ENCODE assay signal across 27 cellular contexts in the genomic region with DNA sequence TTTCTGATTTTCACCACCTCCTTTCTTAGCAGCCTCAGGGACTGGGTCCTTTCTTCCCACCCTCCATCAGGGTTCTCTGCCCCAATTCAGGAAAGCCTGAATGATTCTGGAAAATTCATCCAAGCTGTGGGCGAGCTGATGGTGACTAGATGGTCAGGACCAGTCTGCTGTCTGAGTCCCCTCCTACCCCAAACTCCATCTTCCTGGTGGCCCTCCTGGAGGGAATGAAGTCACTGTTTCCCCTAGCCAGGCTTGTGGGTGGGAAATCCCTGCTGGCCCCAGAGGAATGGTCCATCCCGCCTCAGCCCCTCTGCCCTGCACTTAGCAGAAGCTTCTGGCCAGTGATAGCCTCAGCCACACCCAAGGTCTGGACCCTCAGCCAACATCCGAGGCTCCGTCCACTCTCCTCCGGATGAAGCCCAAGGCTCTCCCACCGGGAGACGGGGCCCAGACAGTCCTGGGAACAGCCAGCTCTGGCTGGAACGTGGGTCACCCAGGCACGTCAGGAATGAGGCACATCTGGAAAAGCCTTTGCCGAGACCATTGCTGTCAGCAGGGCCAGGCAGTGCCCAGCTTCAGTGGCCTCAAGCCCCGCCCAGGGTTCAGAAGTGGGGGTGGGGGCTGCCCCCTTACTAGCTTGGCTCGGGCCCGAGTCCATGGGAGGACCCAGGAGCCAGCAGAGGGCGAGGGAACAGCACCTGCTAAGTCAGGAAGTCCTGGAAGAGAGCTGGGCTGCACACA. TPM values are rescaled to one million over a fixed set of nuclear protein-coding genes. Genes with fewer than 3 reads are reported as not detected.
A peak's percentile ranks its signal among the peaks of the same experiment; 100 is the strongest.
DNase-seq lines count a peak whose midpoint lies in the region; ATAC-seq, FAIRE-seq and TF ChIP-seq lines count a peak whose summit lies in the region.
"Had no signal": no experiment of that assay in that cellular context is flagged by ENCODE, and none has a peak within 500 bp of the region (broad histone marks: within the 10 kb centered on the region; RNA-seq: fewer than 3 reads in every experiment).

No MANE protein-coding gene starts in this region.

- no peaks in the 10 kb centered on the region for H3K27me3 Mint-ChIP-seq in natural killer cell treated with Interleukin-12 subunit alpha and Interleukin-12 subunit beta and Interleukin-15 and Interleukin-18, amount 100 ng/mL, for 72 hours
- no peaks in the 10 kb centered on the region for H3K27me3 Mint-ChIP-seq in activated naive CD4-positive, alpha-beta T cell treated with anti-CD3 and anti-CD28 coated beads for 36 hours (ENCODE audit: low read depth)
- H3K27me3 Mint-ChIP-seq: activated naive CD8-positive, alpha-beta T cell treated with anti-CD3 and anti-CD28 coated beads, Interleukin-2, amount 50 U/mL, for 24 hours; activated T-helper 17 cell treated with anti-CD3 and anti-CD28 coated beads, Interleukin-2, amount 50 U/mL, for 72 hours; stimulated activated naive CD8-positive, alpha-beta T cell treated with anti-CD3 and anti-CD28 coated beads, Interleukin-15, amount 100 ng/mL, for 72 hours had no signal

- ATAC-seq in heart left ventricle: peak in 3 of 4 donors; percentile 3 to 26 (median 23)
- ATAC-seq in Right ventricle myocardium inferior: no peak
- ATAC-seq in gastroesophageal sphincter: peak; percentile 12
- ATAC-seq in pancreas: peak in 3 of 4 donors; percentile 7 to 19 (median 14)
- ATAC-seq in natural killer cell treated with Interleukin-12 subunit alpha and Interleukin-12 subunit beta and Interleukin-15 and Interleukin-18, amount 100 ng/mL, for 72 hours: no peak
- ATAC-seq in GM21723 (IDR thresholded peaks at IDR 0.05; ENCODE audit: unreplicated experiment): no peak
- ATAC-seq: activated T-helper 17 cell treated with anti-CD3 and anti-CD28 coated beads, Interleukin-2, amount 50 U/mL, for 72 hours; K562; left lobe of liver; stimulated activated naive CD8-positive, alpha-beta T cell treated with anti-CD3 and anti-CD28 coated beads, Interleukin-15, amount 100 ng/mL, for 72 hours had no signal

- H3K27ac ChIP-seq in heart left ventricle (peak overlapping the region in 11 of 12 donors; percentile 27 to 72 (median 64)), gastroesophageal sphincter (peak overlapping the region; percentile 2 to 91 (median 86)), pancreas (peak overlapping the region in 2 of 4 donors; percentile 22 to 32), vagina (peak overlapping the region; percentile 40)
- H3K27ac ChIP-seq: A549, C4-2B, cardiac muscle cell, dorsolateral prefrontal cortex, epithelial cell of prostate had no signal

- H3K9me3 ChIP-seq in heart left ventricle (no peaks in the 10 kb centered on the region), gastroesophageal sphincter (no peaks in the 10 kb centered on the region), pancreas (no peaks in the 10 kb centered on the region), vagina (no peaks in the 10 kb centered on the region)
- H3K9me3 ChIP-seq: A549 had no signal

- peak in 2 of 5 donors; percentile 53 to 57 for DNase-seq in heart left ventricle
- no peak for DNase-seq in Right ventricle myocardium inferior (ENCODE audit: missing footprints)
- DNase-seq in pancreas: peak in 4 of 6 donors; percentile 38 to 76 (median 61)
- no peak for DNase-seq in vagina (ENCODE audit: extremely low spot score in 2 of 2)
- DNase-seq in natural killer cell treated with Interleukin-12 subunit alpha and Interleukin-12 subunit beta and Interleukin-15 and Interleukin-18, amount 100 ng/mL, for 72 hours (ENCODE audit: low spot score): no peak
- no peak for DNase-seq in activated naive CD4-positive, alpha-beta T cell treated with anti-CD3 and anti-CD28 coated beads for 36 hours
- DNase-seq: activated CD4-positive, CD25-positive, alpha-beta regulatory T cell treated with anti-CD3 and anti-CD28 coated beads, Interleukin-2, amount 50 U/mL, for 72 hours; activated naive CD8-positive, alpha-beta T cell treated with anti-CD3 and anti-CD28 coated beads, Interleukin-2, amount 50 U/mL, for 24 hours; DMS79 treated with DMSO at 0.1 percent for 48 hours; dorsolateral prefrontal cortex; NCI-H2029; NCI-H446 treated with DMSO at 0.1 percent for 48 hours; NK-92 treated with Interleukin-12 subunit alpha and Interleukin-12 subunit beta, amount 100 ng/mL, for 24 hours; occipital lobe; RPMI8226; stimulated activated CD4-positive, alpha-beta T cell treated with anti-CD3 and anti-CD28 coated beads, Interleukin-4, amount 100 ng/mL, for 1 hour; stimulated activated naive CD8-positive, alpha-beta T cell treated with anti-CD3 and anti-CD28 coated beads, Interleukin-15, amount 100 ng/mL, for 72 hours had no signal

- no peaks in the 10 kb centered on the region for H3K9me3 Mint-ChIP-seq in natural killer cell treated with Interleukin-12 subunit alpha and Interleukin-12 subunit beta and Interleukin-15 and Interleukin-18, amount 100 ng/mL, for 72 hours
- H3K9me3 Mint-ChIP-seq in activated naive CD4-positive, alpha-beta T cell treated with anti-CD3 and anti-CD28 coated beads for 36 hours: no peaks in the 10 kb centered on the region
- H3K9me3 Mint-ChIP-seq: activated naive CD8-positive, alpha-beta T cell treated with anti-CD3 and anti-CD28 coated beads, Interleukin-2, amount 50 U/mL, for 24 hours; activated T-helper 17 cell treated with anti-CD3 and anti-CD28 coated beads, Interleukin-2, amount 50 U/mL, for 72 hours; stimulated activated naive CD8-positive, alpha-beta T cell treated with anti-CD3 and anti-CD28 coated beads, Interleukin-15, amount 100 ng/mL, for 72 hours had no signal

- no peaks in the 10 kb centered on the region for H3K36me3 Mint-ChIP-seq in natural killer cell treated with Interleukin-12 subunit alpha and Interleukin-12 subunit beta and Interleukin-15 and Interleukin-18, amount 100 ng/mL, for 72 hours
- H3K36me3 Mint-ChIP-seq in activated naive CD4-positive, alpha-beta T cell treated with anti-CD3 and anti-CD28 coated beads for 36 hours (ENCODE audit: low read depth): no peaks in the 10 kb centered on the region

- WGBS in heart left ventricle, 4 donors: 33 to 40% (median 36%) methylated on average over 3 to 14 of the region's 14 CpGs
- WGBS in gastroesophageal sphincter (ENCODE audit: low coverage in 1 of 2), 2 donors: 60 to 80% methylated on average over 1 to 2 of the region's 14 CpGs
- 26 to 31% methylated on average over 14 of the region's 14 CpGs for WGBS in pancreas, 2 donors

- FAIRE-seq in pancreas (lab: Jason Lieb, UNC): no peak
- FAIRE-seq: A549, K562 had no signal

- TF ChIP-seq EP300 in gastroesophageal sphincter (IDR thresholded peaks at IDR 0.05): no peak

- TF ChIP-seq CTCF in heart left ventricle (IDR thresholded peaks at IDR 0.05): no peak
- no peak for TF ChIP-seq CTCF in gastroesophageal sphincter (IDR thresholded peaks at IDR 0.05)
- no peak for TF ChIP-seq CTCF in pancreas (IDR thresholded peaks at IDR 0.05)
- TF ChIP-seq CTCF in vagina (IDR thresholded peaks at IDR 0.05): no peak

- H3K4me3 Mint-ChIP-seq in natural killer cell treated with Interleukin-12 subunit alpha and Interleukin-12 subunit beta and Interleukin-15 and Interleukin-18, amount 100 ng/mL, for 72 hours: no peak overlapping the region
- H3K4me3 Mint-ChIP-seq in activated naive CD4-positive, alpha-beta T cell treated with anti-CD3 and anti-CD28 coated beads for 36 hours: no peak overlapping the region
- H3K4me3 Mint-ChIP-seq: activated naive CD8-positive, alpha-beta T cell treated with anti-CD3 and anti-CD28 coated beads, Interleukin-2, amount 50 U/mL, for 24 hours; activated T-helper 17 cell treated with anti-CD3 and anti-CD28 coated beads, Interleukin-2, amount 50 U/mL, for 72 hours; stimulated activated naive CD8-positive, alpha-beta T cell treated with anti-CD3 and anti-CD28 coated beads, Interleukin-15, amount 100 ng/mL, for 72 hours had no signal

- H3K4me3 ChIP-seq in heart left ventricle: no peak overlapping the region
- no peak overlapping the region for H3K4me3 ChIP-seq in gastroesophageal sphincter
- peak overlapping the region in 2 of 4 donors; percentile 1 to 47 for H3K4me3 ChIP-seq in pancreas
- no peak overlapping the region for H3K4me3 ChIP-seq in vagina
- H3K4me3 ChIP-seq: A549, cardiac muscle cell, dorsolateral prefrontal cortex, K562 had no signal

- no peaks in the 10 kb centered on the region for H3K4me1 Mint-ChIP-seq in natural killer cell treated with Interleukin-12 subunit alpha and Interleukin-12 subunit beta and Interleukin-15 and Interleukin-18, amount 100 ng/mL, for 72 hours (ENCODE audit: low read depth in 2 of 2)
- no peaks in the 10 kb centered on the region for H3K4me1 Mint-ChIP-seq in activated naive CD4-positive, alpha-beta T cell treated with anti-CD3 and anti-CD28 coated beads for 36 hours (ENCODE audit: low read depth)
- H3K4me1 Mint-ChIP-seq: activated naive CD8-positive, alpha-beta T cell treated with anti-CD3 and anti-CD28 coated beads, Interleukin-2, amount 50 U/mL, for 24 hours; activated T-helper 17 cell treated with anti-CD3 and anti-CD28 coated beads, Interleukin-2, amount 50 U/mL, for 72 hours; stimulated activated naive CD8-positive, alpha-beta T cell treated with anti-CD3 and anti-CD28 coated beads, Interleukin-15, amount 100 ng/mL, for 72 hours had no signal

- H3K4me1 ChIP-seq in heart left ventricle (peaks cover 9 to 82% (median 68%) of the 10 kb centered on the region in 12 donors), gastroesophageal sphincter (peaks cover 0 to 96% (median 60%) of the 10 kb centered on the region in 3 donors), pancreas (peaks cover 15 to 46% (median 31%) of the 10 kb centered on the region in 3 donors), vagina (peaks cover 52% of the 10 kb centered on the region)

- no peaks in the 10 kb centered on the region for H3K36me3 ChIP-seq in heart left ventricle
- H3K36me3 ChIP-seq in gastroesophageal sphincter: no peaks in the 10 kb centered on the region
- no peaks in the 10 kb centered on the region for H3K36me3 ChIP-seq in pancreas
- no peaks in the 10 kb centered on the region for H3K36me3 ChIP-seq in vagina
- H3K36me3 ChIP-seq: cardiac muscle cell had no signal

- no peak for TF ChIP-seq POLR2A in heart left ventricle (IDR thresholded peaks at IDR 0.05)
- no peak for TF ChIP-seq POLR2A in gastroesophageal sphincter (IDR thresholded peaks at IDR 0.05)
- TF ChIP-seq POLR2A in vagina (IDR thresholded peaks at IDR 0.05): no peak

- CTCF ChIA-PET in activated naive CD4-positive, alpha-beta T cell treated with anti-CD3 and anti-CD28 coated beads for 36 hours (lab: Charles Lee): no interaction called here

- no peaks in the 10 kb centered on the region for H3K27me3 ChIP-seq in heart left ventricle
- no peaks in the 10 kb centered on the region for H3K27me3 ChIP-seq in gastroesophageal sphincter
- H3K27me3 ChIP-seq in pancreas: no peaks in the 10 kb centered on the region
- no peaks in the 10 kb centered on the region for H3K27me3 ChIP-seq in vagina
- H3K27me3 ChIP-seq: cardiac muscle cell, dorsolateral prefrontal cortex had no signal

- intact Hi-C loops in heart left ventricle (cut with DNase I) (loop anchor here in 2 of 10 donors (5.0 kb wide), 2 partner anchors 35 to 90 kb away; no protein-coding TSS in a partner anchor), Right ventricle myocardium inferior (cut with DNase I) (loop anchor here (5.0 kb wide), 1 partner anchor 35 kb away; no protein-coding TSS in a partner anchor), pancreas (cut with DNase I) (no loop called here), vagina (cut with DNase I) (no loop called here)
- intact Hi-C loops in activated naive CD4-positive, alpha-beta T cell treated with anti-CD3 and anti-CD28 coated beads for 36 hours (cut with micrococcal nuclease): no loop called here

- no peak overlapping the region for H3K27ac Mint-ChIP-seq in natural killer cell treated with Interleukin-12 subunit alpha and Interleukin-12 subunit beta and Interleukin-15 and Interleukin-18, amount 100 ng/mL, for 72 hours
- no peak overlapping the region for H3K27ac Mint-ChIP-seq in activated naive CD4-positive, alpha-beta T cell treated with anti-CD3 and anti-CD28 coated beads for 36 hours
- H3K27ac Mint-ChIP-seq: activated naive CD8-positive, alpha-beta T cell treated with anti-CD3 and anti-CD28 coated beads, Interleukin-2, amount 50 U/mL, for 24 hours; activated T-helper 17 cell treated with anti-CD3 and anti-CD28 coated beads, Interleukin-2, amount 50 U/mL, for 72 hours had no signal

RNA-seq across cellular contexts. Expression of a gene that starts 4.0 kb away (rescaled TPM):
- total RNA-seq in heart left ventricle (100 to 1,000 TPM; 113 to 420 (median 206) TPM), Right ventricle myocardium inferior (284 TPM), gastroesophageal sphincter (100 to 1,000 TPM; 439 to 589 (median 503) TPM), pancreas (100 to 1,000 TPM; 146 to 273 (median 196) TPM), vagina (243 TPM)
- polyA plus RNA-seq in heart left ventricle (100 to 1,000 TPM; 220 to 256 TPM), pancreas (100 to 1,000 TPM; 301 to 450 TPM)
- total RNA-seq in natural killer cell treated with Interleukin-12 subunit alpha and Interleukin-12 subunit beta and Interleukin-15 and Interleukin-18, amount 100 ng/mL, for 72 hours: under 1 TPM in 1 of 2 donors, not detected in 1; 0.14 TPM
- total RNA-seq in activated naive CD4-positive, alpha-beta T cell treated with anti-CD3 and anti-CD28 coated beads for 36 hours: under 1 TPM; 0.25 to 0.48 TPM

RNA-seq across cellular contexts. Expression of a gene that starts 56.1 kb away (rescaled TPM):
- total RNA-seq in heart left ventricle (not detected), Right ventricle myocardium inferior (not detected), gastroesophageal sphincter (not detected), pancreas (under 1 TPM in 1 of 6 donors, not detected in 5; 0.55 TPM), vagina (not detected)
- polyA plus RNA-seq in heart left ventricle (not detected), pancreas (under 1 TPM; 0.34 to 0.47 TPM)
- not detected for total RNA-seq in natural killer cell treated with Interleukin-12 subunit alpha and Interleukin-12 subunit beta and Interleukin-15 and Interleukin-18, amount 100 ng/mL, for 72 hours
- not detected for total RNA-seq in activated naive CD4-positive, alpha-beta T cell treated with anti-CD3 and anti-CD28 coated beads for 36 hours
- total RNA-seq: activated CD8-positive, alpha-beta memory T cell treated with anti-CD3 and anti-CD28 coated beads for 36 hours; activated T-helper 17 cell treated with anti-CD3 and anti-CD28 coated beads, Interleukin-2, amount 50 U/mL, for 72 hours; cardiac muscle cell; K562; occipital lobe had no signal
- polyA plus RNA-seq: A549, cardiac muscle cell, K562 had no signal

Comparison
In these comparisons a context has a peak if more than half of its experiments do, and no peak if none do; other contexts are left out.
1. ATAC-seq: peak in heart left ventricle (3 of 4), gastroesophageal sphincter (single experiment) and pancreas (3 of 4); none in Right ventricle myocardium inferior (single experiment), natural killer cell treated with Interleukin-12 subunit alpha and Interleukin-12 subunit beta and Interleukin-15 and Interleukin-18, amount 100 ng/mL, for 72 hours (0 of 2) and GM21723 (single experiment).
2. DNase-seq: peak in pancreas (4 of 6); none in Right ventricle myocardium inferior (single experiment), vagina (0 of 2), natural killer cell treated with Interleukin-12 subunit alpha and Interleukin-12 subunit beta and Interleukin-15 and Interleukin-18, amount 100 ng/mL, for 72 hours (single experiment) and activated naive CD4-positive, alpha-beta T cell treated with anti-CD3 and anti-CD28 coated beads for 36 hours (single experiment).
3. RNA of a gene that starts 4.0 kb away (total RNA-seq): 439 to 589 TPM in gastroesophageal sphincter, 284 TPM in Right ventricle myocardium inferior (single experiment), 243 TPM in vagina (single experiment), 113 to 420 TPM in heart left ventricle and 146 to 273 TPM in pancreas; 0.25 to 0.48 TPM in activated naive CD4-positive, alpha-beta T cell treated with anti-CD3 and anti-CD28 coated beads for 36 hours and 0.14 TPM in natural killer cell treated with Interleukin-12 subunit alpha and Interleukin-12 subunit beta and Interleukin-15 and Interleukin-18, amount 100 ng/mL, for 72 hours; every median in the first group is over 10 times any median in the second.